ENCODE assay signal across 11 cellular contexts in genomic region chr6:158813032-158813431, GRCh38. TPM values are rescaled to one million over a fixed set of nuclear protein-coding genes. Genes with fewer than 3 reads are reported as not detected.
A peak's percentile ranks its signal among the peaks of the same experiment; 100 is the strongest.
DNase-seq lines count a peak whose midpoint lies in the region; ATAC-seq, FAIRE-seq and TF ChIP-seq lines count a peak whose summit lies in the region.
"Had no signal": no experiment of that assay in that cellular context is flagged by ENCODE, and none has a peak within 500 bp of the region (broad histone marks: within the 10 kb centered on the region; RNA-seq: fewer than 3 reads in every experiment).

No MANE protein-coding gene starts in this region.

- H3K4me1 ChIP-seq in Peyer's patch (peaks cover 3 to 55% (median 29%) of the 10 kb centered on the region in 4 donors), endodermal cell (ENCODE audit: control insufficient read depth, insufficient read depth, low read length) (peaks cover 16% of the 10 kb centered on the region)

- H3K36me3 ChIP-seq in Peyer's patch: peaks cover 0 to 35% (median 0%) of the 10 kb centered on the region in 3 donors
- H3K36me3 ChIP-seq in endodermal cell (ENCODE audit: control insufficient read depth, insufficient read depth, low read length): peaks cover 80% of the 10 kb centered on the region

- H3K27me3 Mint-ChIP-seq in endodermal cell (ENCODE audit: insufficient read depth): no peaks in the 10 kb centered on the region

- H3K4me1 Mint-ChIP-seq in endodermal cell: peaks cover 85% of the 10 kb centered on the region
- peaks cover 88% of the 10 kb centered on the region for H3K4me1 Mint-ChIP-seq in stimulated activated effector memory CD8-positive, alpha-beta T cell treated with anti-CD3 and anti-CD28 coated beads, Interleukin-12 subunit alpha, Interleukin-12 subunit beta, amount 100 ng/mL, for 72 hours

- H3K4me3 Mint-ChIP-seq in endodermal cell: no peak overlapping the region
- peak overlapping the region; percentile 93 for H3K4me3 Mint-ChIP-seq in stimulated activated effector memory CD8-positive, alpha-beta T cell treated with anti-CD3 and anti-CD28 coated beads, Interleukin-12 subunit alpha, Interleukin-12 subunit beta, amount 100 ng/mL, for 72 hours

- intact Hi-C loops in left ventricle myocardium superior (cut with micrococcal nuclease): no loop called here

- WGBS in endodermal cell (ENCODE audit: insufficient coverage in 1 of 2, insufficient read length in 1 of 2), 2 experiments: 92 to 100% methylated on average over 1 to 3 of the region's 3 CpGs

- peak; percentile 77 for FAIRE-seq in GM12891 (lab: Jason Lieb, UNC)

- H3K27ac ChIP-seq in Peyer's patch (peak overlapping the region; percentile 75 to 100 (median 99)), endodermal cell (ENCODE audit: low read depth, low read length) (no peak overlapping the region)

- H3K4me3 ChIP-seq in Peyer's patch (peak overlapping the region in 3 of 4 donors; percentile 75 to 96 (median 86)), endodermal cell (ENCODE audit: low read length) (peak overlapping the region; percentile 50)
- H3K4me3 ChIP-seq: SJCRH30 had no signal

- ATAC-seq in stimulated activated effector memory CD8-positive, alpha-beta T cell treated with anti-CD3 and anti-CD28 coated beads, Interleukin-12 subunit alpha, Interleukin-12 subunit beta, amount 100 ng/mL, for 72 hours: peak; percentile 27
- ATAC-seq in left ventricle myocardium superior (no peak), GM19351 (IDR thresholded peaks at IDR 0.05; ENCODE audit: unreplicated experiment) (no peak)

- TF ChIP-seq CTCF in Peyer's patch (IDR thresholded peaks at IDR 0.05) (no peak), endodermal cell (conservative IDR thresholded peaks at IDR 0.05) (no peak)

- H3K9ac ChIP-seq in endodermal cell (ENCODE audit: extremely low read depth, low read length, poor library complexity, severe bottlenecking): no peak overlapping the region

- peak overlapping the region; percentile 27 for H3K27ac Mint-ChIP-seq in endodermal cell
- peak overlapping the region; percentile 83 for H3K27ac Mint-ChIP-seq in stimulated activated effector memory CD8-positive, alpha-beta T cell treated with anti-CD3 and anti-CD28 coated beads, Interleukin-12 subunit alpha, Interleukin-12 subunit beta, amount 100 ng/mL, for 72 hours

- TF ChIP-seq POLR2A in GM12891 (IDR thresholded peaks at IDR 0.05; ENCODE audit: low read depth, low read length) (peak; percentile 63; the same call in 1 of the 2 replicates), Peyer's patch (IDR thresholded peaks at IDR 0.05) (no peak)

- H3K9me3 ChIP-seq in Peyer's patch (no peaks in the 10 kb centered on the region), endodermal cell (ENCODE audit: control insufficient read depth, low read length) (no peaks in the 10 kb centered on the region)
- H3K9me3 ChIP-seq: SJCRH30 had no signal

- no peak for DNase-seq in GM12891 (ENCODE audit: insufficient read length, low spot score)
- DNase-seq in Peyer's patch: peak in 1 of 3 donors; percentile 20
- DNase-seq in endodermal cell: peak; percentile 45
- no peak for DNase-seq in stimulated activated effector memory CD8-positive, alpha-beta T cell treated with anti-CD3 and anti-CD28 coated beads, Interleukin-12 subunit alpha, Interleukin-12 subunit beta, amount 100 ng/mL, for 72 hours (ENCODE audit: low spot score in 2 of 2)
- no peak for DNase-seq in NCI-H2107 treated with DMSO at 0.1 percent for 48 hours (lab: John Stamatoyannopoulos, UW; ENCODE audit: unreplicated experiment)
- DNase-seq in NOMO-1 treated with dmso at 0.1 percent for 144 hours (lab: John Stamatoyannopoulos, UW; ENCODE audit: unreplicated experiment): no peak
- DNase-seq in left ventricle myocardium superior: no peak
- DNase-seq: NCI-H2029 treated with DMSO at 0.1 percent for 48 hours, nucleus accumbens, SJCRH30 had no signal

- H3K36me3 Mint-ChIP-seq in endodermal cell (ENCODE audit: low read depth): peaks cover 79% of the 10 kb centered on the region
- peaks cover 100% of the 10 kb centered on the region for H3K36me3 Mint-ChIP-seq in stimulated activated effector memory CD8-positive, alpha-beta T cell treated with anti-CD3 and anti-CD28 coated beads, Interleukin-12 subunit alpha, Interleukin-12 subunit beta, amount 100 ng/mL, for 72 hours

- no peaks in the 10 kb centered on the region for H3K27me3 ChIP-seq in Peyer's patch
- H3K27me3 ChIP-seq in endodermal cell (ENCODE audit: control insufficient read depth, insufficient read depth, low read length, poor library complexity, severe bottlenecking): no peaks in the 10 kb centered on the region
- H3K27me3 ChIP-seq: SJCRH30 had no signal

- H3K9me3 Mint-ChIP-seq in endodermal cell: no peaks in the 10 kb centered on the region
- H3K9me3 Mint-ChIP-seq in stimulated activated effector memory CD8-positive, alpha-beta T cell treated with anti-CD3 and anti-CD28 coated beads, Interleukin-12 subunit alpha, Interleukin-12 subunit beta, amount 100 ng/mL, for 72 hours: no peaks in the 10 kb centered on the region

TF ChIP-seq in GM12891, 5 proteins besides CTCF, POLR2A, EP300 and RAD21:
- TF ChIP-seq TAF1 (IDR thresholded peaks at IDR 0.05; ENCODE audit: low read depth, low read length) (no peak), POU2F2 (IDR thresholded peaks at IDR 0.05; ENCODE audit: low read depth, low read length) (0 out of 2 replicates have a peak, but pooled peaks have one; percentile 20), SPI1 (IDR thresholded peaks at IDR 0.05; ENCODE audit: low read depth, low read length) (peak; percentile 34; the same call in 1 of the 2 replicates), PAX5 (IDR thresholded peaks at IDR 0.05; ENCODE audit: insufficient read depth, low read length, severe bottlenecking) (no peak), POLR2AphosphoS5 (IDR thresholded peaks at IDR 0.05; ENCODE audit: low read depth, low read length) (peak; percentile 75)

RNA-seq across cellular contexts. Expression of gene EZR, which starts 6.1 kb away (rescaled TPM):
- polyA plus RNA-seq in GM12891 (2012; ENCODE audit: low read depth, missing spikeins): 166 TPM
- 100 to 1,000 TPM; 201 to 515 (median 470) TPM for total RNA-seq in Peyer's patch
- 100 to 1,000 TPM; 145 to 209 TPM for total RNA-seq in endodermal cell
- 118 TPM for polyA plus RNA-seq in endodermal cell (2013, experiment 1 of 2)
- 115 TPM for polyA plus RNA-seq in endodermal cell (2013, experiment 2 of 2)
- total RNA-seq in left ventricle myocardium superior: 195 TPM
